ENCODE assay signal across 3 cellular contexts in genomic region chr17:75026650-75027049, GRCh38. TPM values are rescaled to one million over a fixed set of nuclear protein-coding genes. Genes with fewer than 3 reads are reported as not detected.
"Had no signal": no experiment of that assay in that cellular context is flagged by ENCODE, and none has a peak within 500 bp of the region (broad histone marks: within the 10 kb centered on the region; RNA-seq: fewer than 3 reads in every experiment).

No MANE protein-coding gene starts in this region.

RNA-seq across cellular contexts. Expression of gene CDR2L, which starts 39.2 kb away (rescaled TPM):
- total RNA-seq: activated B cell treated with CpG ODN at 0.5 μM for 24 hours had no signal
- polyA plus RNA-seq: IgD-negative memory B cell had no signal

RNA-seq across cellular contexts. Expression of gene HID1, which starts 54.1 kb away (rescaled TPM):
- total RNA-seq: LHCN-M2 had no signal
